In the genomic region with DNA sequence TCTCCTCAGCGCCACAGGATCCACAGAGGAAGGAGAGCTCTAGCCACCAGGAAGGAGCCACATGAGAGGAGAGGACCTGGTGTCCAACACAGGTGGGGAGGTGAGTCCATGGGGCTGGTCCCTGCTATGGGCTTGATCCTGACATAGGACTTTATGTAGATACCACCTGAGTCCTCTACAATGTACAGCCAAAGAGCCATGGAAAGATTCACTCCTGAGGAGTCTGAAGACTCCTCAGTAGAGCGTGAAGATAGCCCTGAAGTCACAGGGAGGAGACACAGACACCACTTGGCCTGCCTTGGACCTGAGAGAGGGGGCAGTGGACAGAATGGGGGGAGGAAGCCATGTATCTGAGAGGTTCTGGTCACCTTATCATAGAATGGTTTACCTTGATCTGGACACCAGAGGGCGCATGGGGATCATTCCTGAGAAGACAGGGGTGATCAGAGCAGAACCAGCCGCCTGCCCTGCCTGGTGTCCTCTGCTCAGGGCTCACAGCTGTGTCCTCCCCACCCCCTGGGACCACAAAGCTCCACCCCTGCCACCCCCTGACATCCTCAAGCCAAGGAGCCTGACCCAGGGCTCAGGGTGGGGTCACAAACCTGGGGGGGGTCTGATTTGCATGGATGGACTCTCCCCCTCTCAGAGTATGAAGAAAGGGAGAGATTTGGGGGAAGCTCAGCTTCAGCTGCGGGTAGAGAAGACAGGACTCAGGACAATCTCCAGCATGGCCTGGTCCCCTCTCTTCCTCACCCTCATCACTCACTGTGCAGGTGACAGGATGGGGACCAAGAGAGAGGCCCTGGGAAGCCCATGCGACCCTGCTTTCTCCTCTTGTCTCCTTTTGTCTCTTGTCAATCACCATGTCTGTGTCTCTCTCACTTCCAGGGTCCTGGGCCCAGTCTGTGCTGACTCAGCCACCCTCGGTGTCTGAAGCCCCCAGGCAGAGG, we compare ENCODE assay signal across 8 cellular contexts.
A peak's percentile ranks its signal among the peaks of the same experiment; 100 is the strongest.
DNase-seq lines count a peak whose midpoint lies in the region; ATAC-seq, FAIRE-seq and TF ChIP-seq lines count a peak whose summit lies in the region.

No MANE protein-coding gene starts in this region.

- H3K4me1 ChIP-seq in OCI-LY1 (ENCODE audit: insufficient read depth, low read length, severe bottlenecking): peaks cover 25% of the 10 kb centered on the region

- H3K27ac ChIP-seq in OCI-LY1 (ENCODE audit: low read depth, low read length, poor library complexity, severe bottlenecking): no peak overlapping the region

- no peak overlapping the region for H3K4me2 ChIP-seq in OCI-LY1 (ENCODE audit: low read length)

- H3K9me2 ChIP-seq in OCI-LY1 (ENCODE audit: low read depth, low read length): no peaks in the 10 kb centered on the region

- H3K9ac ChIP-seq in OCI-LY1 (ENCODE audit: low read length): no peak overlapping the region

- TF ChIP-seq CTCF in Calu3 (IDR thresholded peaks at IDR 0.05; ENCODE audit: unreplicated experiment) (no peak), OCI-LY1 (IDR thresholded peaks at IDR 0.05; ENCODE audit: low read length) (peak; percentile 72), fibroblast of pulmonary artery (IDR thresholded peaks at IDR 0.05; ENCODE audit: low read length, missing control alignments) (peak; percentile 71), osteocyte (IDR thresholded peaks at IDR 0.05) (peak; percentile 66)

- DNase-seq in Calu3 (peak; percentile 80), activated T-cell treated with anti-CD3 and anti-CD28 coated beads for 4 hours (peak; percentile 41), fibroblast of pulmonary artery (ENCODE audit: low read depth) (peak; percentile 61), osteocyte (ENCODE audit: extremely low spot score, unreplicated experiment) (no peak), urothelium cell line (ENCODE audit: low spot score) (peak; percentile 86), cerebellar nuclear complex (lab: John Stamatoyannopoulos, UW) (no peak)

- peak; percentile 60 for ATAC-seq in HG03139 (IDR thresholded peaks at IDR 0.05; ENCODE audit: unreplicated experiment)

- no peaks in the 10 kb centered on the region for H3F3A ChIP-seq in OCI-LY1 (ENCODE audit: insufficient read depth, low read length)

- FAIRE-seq in urothelium cell line (lab: Jason Lieb, UNC): peak; percentile 98

- H2AFZ ChIP-seq in OCI-LY1 (ENCODE audit: low read length): no peak overlapping the region

- H3K9me3 ChIP-seq in OCI-LY1 (ENCODE audit: low read length): no peaks in the 10 kb centered on the region

- no peaks in the 10 kb centered on the region; the same call in 1 of the 2 replicates for H3K36me3 ChIP-seq in OCI-LY1 (ENCODE audit: insufficient read depth, low read length)

- H3K27me3 ChIP-seq in OCI-LY1 (ENCODE audit: insufficient read depth, low read length): no peaks in the 10 kb centered on the region

- CTCF ChIA-PET in Calu3 (lab: Charles Lee): interaction anchor here (1.2 to 2.8 kb wide), 4 partner anchors 9 to 453 kb away, joined by 3 to 10 read pairs (median 3); no protein-coding TSS in a partner anchor

- no TSS peak for BruUV-seq in Calu3 (replicated peaks; lab: Mats Ljungman, UMichigan)

- intact Hi-C loops in Calu3 (cut with micrococcal nuclease; ENCODE audit: unreplicated experiment): no loop called here

- H3K9me3 Mint-ChIP-seq in Calu3 (ENCODE audit: low read depth, unreplicated experiment) (no peaks in the 10 kb centered on the region), osteocyte (ENCODE audit: unreplicated experiment) (no peaks in the 10 kb centered on the region)

- no peak overlapping the region for H3K4me3 ChIP-seq in OCI-LY1 (ENCODE audit: low read depth, low read length, poor library complexity, severe bottlenecking)
- H3K4me3 ChIP-seq in fibroblast of pulmonary artery (replicated peaks; ENCODE audit: low read depth, low read length): no peak overlapping the region

- H3K27me3 Mint-ChIP-seq in Calu3 (ENCODE audit: unreplicated experiment) (peaks cover 97% of the 10 kb centered on the region), osteocyte (ENCODE audit: unreplicated experiment) (peaks cover 47% of the 10 kb centered on the region)

- no peaks in the 10 kb centered on the region for H3K36me3 Mint-ChIP-seq in Calu3 (ENCODE audit: insufficient read depth, unreplicated experiment)
- H3K36me3 Mint-ChIP-seq in osteocyte (ENCODE audit: unreplicated experiment): no peaks in the 10 kb centered on the region

- H4K20me1 ChIP-seq in OCI-LY1 (ENCODE audit: insufficient read depth, low read length): no peaks in the 10 kb centered on the region

- H3K27ac Mint-ChIP-seq in Calu3 (ENCODE audit: unreplicated experiment): no peak overlapping the region
- no peak overlapping the region for H3K27ac Mint-ChIP-seq in osteocyte (ENCODE audit: unreplicated experiment)

- no peaks in the 10 kb centered on the region for H3K4me1 Mint-ChIP-seq in Calu3 (ENCODE audit: low read depth, unreplicated experiment)
- no peaks in the 10 kb centered on the region for H3K4me1 Mint-ChIP-seq in osteocyte (ENCODE audit: unreplicated experiment)

- no peak overlapping the region for H3K4me3 Mint-ChIP-seq in Calu3 (ENCODE audit: low read depth, unreplicated experiment)
- no peak overlapping the region for H3K4me3 Mint-ChIP-seq in osteocyte (ENCODE audit: unreplicated experiment)

- no peaks in the 10 kb centered on the region for H3K79me2 ChIP-seq in OCI-LY1 (ENCODE audit: insufficient read depth, low read length)

Comparison
In these comparisons a context has a peak if more than half of its experiments do, and no peak if none do; other contexts are left out.
1. DNase-seq: peak in Calu3 (single experiment), activated T-cell treated with anti-CD3 and anti-CD28 coated beads for 4 hours (single experiment), fibroblast of pulmonary artery (single experiment) and urothelium cell line (single experiment); none in osteocyte (single experiment) and cerebellar nuclear complex (0 of 2).